ENCODE assay signal across 12 cellular contexts in the genomic region with DNA sequence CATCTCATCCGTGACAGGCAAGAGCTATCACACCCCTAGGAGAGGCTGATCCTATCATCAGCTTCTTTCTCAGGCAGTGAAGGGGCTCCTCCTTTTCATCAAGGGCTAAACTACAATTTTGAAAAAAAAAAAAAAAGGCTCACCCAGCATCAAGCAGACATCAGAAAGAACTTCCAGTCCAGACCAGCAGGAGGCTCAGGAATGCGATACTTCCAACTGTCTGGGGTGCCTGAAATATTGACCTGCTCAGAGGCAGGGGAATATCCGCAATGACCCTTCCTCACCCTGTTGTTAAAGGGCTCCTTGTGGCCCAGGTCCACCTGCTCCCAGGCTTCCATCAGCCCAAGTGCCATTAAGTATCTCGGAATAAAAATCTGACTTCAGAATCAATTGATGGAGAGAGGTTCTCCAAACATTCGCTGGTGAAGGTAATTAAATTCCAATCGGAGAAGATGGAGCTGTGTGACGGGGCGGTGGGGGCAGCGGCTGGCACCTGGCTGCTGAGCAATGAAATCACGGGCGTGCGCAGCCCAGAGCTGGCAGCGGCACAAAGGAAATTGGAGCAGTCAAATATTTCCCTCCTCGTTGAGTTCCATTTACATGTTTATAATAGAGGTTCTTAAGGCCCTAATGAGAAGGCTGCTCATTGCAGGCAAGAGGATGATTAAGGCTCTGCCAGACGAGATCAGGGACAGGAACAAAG.
DNase-seq lines count a peak whose midpoint lies in the region; ATAC-seq, FAIRE-seq and TF ChIP-seq lines count a peak whose summit lies in the region.
"Had no signal": no experiment of that assay in that cellular context is flagged by ENCODE, and none has a peak within 500 bp of the region (broad histone marks: within the 10 kb centered on the region; RNA-seq: fewer than 3 reads in every experiment).

No MANE protein-coding gene starts in this region.

- CTCF ChIA-PET in T-cell (lab: Charles Lee), result interaction anchor here in 1 of 2 donors (0.6 to 0.7 kb wide), 2 partner anchors 10 to 12 kb away, joined by 3 to 5 read pairs; no protein-coding TSS in a partner anchor

- intact Hi-C loops in spleen (cut with DNase I; ENCODE audit: low total_unique reads) (no loop called here), sciatic nerve (cut with DNase I) (no loop called here)

- H3K4me3 ChIP-seq in spleen, result no peak overlapping the region
- H3K4me3 ChIP-seq: BLaER1 treated with 17β-estradiol and CSF1 and Interleukin-3, amounts not matched to agents 10 nM and 100 nM had no signal

- no peak for TF ChIP-seq POLR2A in spleen (IDR thresholded peaks at IDR 0.05)

- H3K27me3 Mint-ChIP-seq in T-cell, result peaks cover 33 to 34% of the 10 kb centered on the region in 2 donors

- no peaks in the 10 kb centered on the region for H3K36me3 ChIP-seq in spleen
- H3K36me3 ChIP-seq: BLaER1 treated with 17β-estradiol and CSF1 and Interleukin-3, amounts not matched to agents 10 nM and 100 nM had no signal

- WGBS in spleen, 5 donors, result 79 to 81% (median 80%) methylated on average over 15 of the region's 15 CpGs

- no peak overlapping the region for H3K27ac ChIP-seq in spleen
- H3K27ac ChIP-seq: BLaER1 treated with 17β-estradiol and CSF1 and Interleukin-3, amounts not matched to agents 10 nM and 100 nM had no signal

- ATAC-seq in sciatic nerve, result no peak
- ATAC-seq in T-cell (replicated peaks in 1 of 4), result no peak

- no peaks in the 10 kb centered on the region for H3K4me1 ChIP-seq in spleen

- no peak for FAIRE-seq in HTR-8/SVneo (lab: Jason Lieb, UNC)

- no peak overlapping the region for H3K4me3 Mint-ChIP-seq in T-cell

- H3K27me3 ChIP-seq in spleen (replicated peaks in 1 of 7), result peaks cover 0 to 35% (median 0%) of the 10 kb centered on the region in 7 donors
- H3K27me3 ChIP-seq: BLaER1 treated with 17β-estradiol and CSF1 and Interleukin-3, amounts not matched to agents 10 nM and 100 nM had no signal

- H3K9me3 Mint-ChIP-seq in T-cell, result no peaks in the 10 kb centered on the region

- no peaks in the 10 kb centered on the region for H3K4me1 Mint-ChIP-seq in T-cell

- DNase-seq in SKM-1 treated with dmso at 0.1 percent for 144 hours (lab: John Stamatoyannopoulos, UW; ENCODE audit: unreplicated experiment) (peak; percentile 10), SKM-1 (lab: John Stamatoyannopoulos, UW; ENCODE audit: unreplicated experiment) (no peak), NCI-H2196 (lab: John Stamatoyannopoulos, UW; ENCODE audit: unreplicated experiment) (peak; percentile 69), dermis blood vessel endothelial cell (peak; percentile 28), spleen (peak; percentile 31), sciatic nerve (ENCODE audit: low spot score) (no peak), HTR-8/SVneo (ENCODE audit: insufficient read length, low spot score) (no peak), T-cell (no peak)
- DNase-seq: activated naive CD4-positive, alpha-beta T cell; stimulated activated naive CD4-positive, alpha-beta T cell treated with Interleukin-2 at 50 U/mL for 16 hours; T-helper 1 cell had no signal

- no peaks in the 10 kb centered on the region for H3K36me3 Mint-ChIP-seq in T-cell

- no peak overlapping the region for H3K27ac Mint-ChIP-seq in T-cell

- no peak for TF ChIP-seq CTCF in spleen (IDR thresholded peaks at IDR 0.05 in 8 of 11, conservative IDR thresholded peaks at IDR 0.05 in 3 of 11)

- H3K9me3 ChIP-seq in spleen, result no peaks in the 10 kb centered on the region
- H3K9me3 ChIP-seq: BLaER1 treated with 17β-estradiol and CSF1 and Interleukin-3, amounts not matched to agents 10 nM and 100 nM had no signal

- POLR2A ChIA-PET in T-cell (lab: Charles Lee), result no interaction called here

Comparison
In these comparisons a context has a peak if more than half of its experiments do, and no peak if none do; other contexts are left out.
1. DNase-seq: peak in SKM-1 treated with dmso at 0.1 percent for 144 hours (single experiment), NCI-H2196 (single experiment), dermis blood vessel endothelial cell (single experiment) and spleen (single experiment); none in SKM-1 (single experiment), sciatic nerve (single experiment), HTR-8/SVneo (single experiment) and T-cell (0 of 34).